ENCODE assay signal across 10 cellular contexts in genomic region chr4:61202100-61202637, GRCh38. TPM values are rescaled to one million over a fixed set of nuclear protein-coding genes. Genes with fewer than 3 reads are reported as not detected.
DNase-seq lines count a peak whose midpoint lies in the region; ATAC-seq and TF ChIP-seq lines count a peak whose summit lies in the region.
"Had no signal": no experiment of that assay in that cellular context is flagged by ENCODE, and none has a peak within 500 bp of the region (broad histone marks: within the 10 kb centered on the region; RNA-seq: fewer than 3 reads in every experiment).

No MANE protein-coding gene starts in this region.

- DNase-seq in DMS53 (lab: John Stamatoyannopoulos, UW), result peak; percentile 48
- DNase-seq in DMS53 treated with DMSO at 0.1 percent for 48 hours (lab: John Stamatoyannopoulos, UW; ENCODE audit: unreplicated experiment), result no peak
- peak in 48 of 61 donors; percentile 17 to 77 (median 48) for DNase-seq in caudate nucleus (lab: John Stamatoyannopoulos, UW)
- DNase-seq in left kidney (ENCODE audit: low read depth, low spot score), result peak; percentile 72
- DNase-seq in testis, result peak; percentile 22
- DNase-seq in SW480 (ENCODE audit: low spot score), result no peak
- no peak for DNase-seq in immature natural killer cell

- intact Hi-C loops in testis (cut with DNase I; ENCODE audit: low total_unique reads), result no loop called here

- no peaks in the 10 kb centered on the region for H3K36me3 ChIP-seq in testis (ENCODE audit: low read depth, missing control alignments)

- 0% methylated on average over 1 to 22 of the region's 40 CpGs for WGBS in testis, 2 donors

- no peaks in the 10 kb centered on the region for H3K4me1 ChIP-seq in testis

- peaks cover 0 to 2% of the 10 kb centered on the region in 2 donors for H3K4me1 Mint-ChIP-seq in immature natural killer cell

- ATAC-seq in GM18502 (IDR thresholded peaks at IDR 0.05; ENCODE audit: poor library complexity, unreplicated experiment), result no peak

- H3K27ac ChIP-seq in caudate nucleus (ENCODE audit: low read depth, low read length) (peak overlapping the region; percentile 86), testis (no peak overlapping the region)

- H3K9me3 Mint-ChIP-seq in immature natural killer cell, result peaks cover 6 to 47% (median 16%) of the 10 kb centered on the region in 6 donors

- peaks cover 5 to 12% (median 8%) of the 10 kb centered on the region in 3 donors for H3K27me3 Mint-ChIP-seq in immature natural killer cell (ENCODE audit: low read depth in 3 of 3)

- H3K27me3 ChIP-seq in testis, result no peaks in the 10 kb centered on the region

- H3K9me3 ChIP-seq in testis, result no peaks in the 10 kb centered on the region

- no peak for TF ChIP-seq CTCF in testis (IDR thresholded peaks at IDR 0.05)

- H3K36me3 Mint-ChIP-seq in immature natural killer cell, result peaks cover 0 to 10% (median 3%) of the 10 kb centered on the region in 3 donors

- H3K4me3 ChIP-seq in testis, result peak overlapping the region; percentile 42 to 68

- H3K27ac Mint-ChIP-seq in immature natural killer cell, result no peak overlapping the region

- TF ChIP-seq POLR2A in testis (IDR thresholded peaks at IDR 0.05), result no peak

- H3K4me3 Mint-ChIP-seq in immature natural killer cell, result no peak overlapping the region

RNA-seq across cellular contexts. Expression of gene ADGRL3, which starts 2.0 kb away (rescaled TPM):
- total RNA-seq in testis, result 10 to 100 TPM; 12.8 to 21.6 TPM
- polyA plus RNA-seq in testis (ENCODE audit: insufficient read depth, low read depth, low replicate concordance), result 11.6 TPM
- polyA plus RNA-seq in immature natural killer cell, result not detected
- total RNA-seq: A673, endothelial cell of umbilical vein had no signal
- polyA plus RNA-seq: endothelial cell of umbilical vein had no signal

Comparison
In these comparisons a context has a peak if more than half of its experiments do, and no peak if none do; other contexts are left out.
1. DNase-seq: peak in DMS53 (single experiment), caudate nucleus (48 of 61), left kidney (single experiment) and testis (single experiment); none in DMS53 treated with DMSO at 0.1 percent for 48 hours (single experiment), SW480 (single experiment) and immature natural killer cell (0 of 3).
2. RNA of gene ADGRL3, which starts 2.0 kb away (polyA plus RNA-seq): 11.6 TPM in testis (single experiment); not detected in immature natural killer cell; every median in the first group is over 10 times any median in the second.